ENCODE assay signal across 21 cellular contexts in the genomic region with DNA sequence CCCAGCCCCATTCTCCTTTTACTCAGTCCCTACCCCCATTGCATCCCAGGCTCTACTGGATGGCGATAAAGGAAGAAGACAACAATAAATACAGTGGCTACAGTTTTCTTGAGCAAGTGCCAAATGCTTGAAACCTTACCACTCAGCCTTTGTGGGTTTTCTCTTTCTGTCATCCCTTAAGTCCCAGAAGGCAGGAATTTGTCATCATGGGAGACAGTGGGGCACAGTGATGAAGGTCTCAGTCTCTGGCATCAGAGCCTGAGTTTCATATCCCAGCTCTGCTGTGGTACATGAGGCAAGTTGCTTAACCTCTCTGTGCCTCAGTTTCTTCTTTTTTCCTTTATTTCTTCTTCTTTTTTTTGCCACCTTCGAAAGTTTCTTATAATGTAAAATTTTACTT. TPM values are rescaled to one million over a fixed set of nuclear protein-coding genes. Genes with fewer than 3 reads are reported as not detected.
A peak's percentile ranks its signal among the peaks of the same experiment; 100 is the strongest.
DNase-seq lines count a peak whose midpoint lies in the region; ATAC-seq, FAIRE-seq and TF ChIP-seq lines count a peak whose summit lies in the region.
"Had no signal": no experiment of that assay in that cellular context is flagged by ENCODE, and none has a peak within 500 bp of the region (broad histone marks: within the 10 kb centered on the region; RNA-seq: fewer than 3 reads in every experiment).

No MANE protein-coding gene starts in this region.

- H3K36me3 Mint-ChIP-seq in activated CD4-positive, alpha-beta T cell treated with anti-CD3 and anti-CD28 coated beads for 36 hours (ENCODE audit: low read depth), result no peaks in the 10 kb centered on the region
- no peaks in the 10 kb centered on the region for H3K36me3 Mint-ChIP-seq in HFFc6 (ENCODE audit: low read depth)

- POLR2A ChIA-PET in activated CD4-positive, alpha-beta T cell treated with anti-CD3 and anti-CD28 coated beads for 36 hours (lab: Charles Lee), result no interaction called here

- H3K4me1 ChIP-seq in smooth muscle cell (ENCODE audit: low read depth) (peaks cover 6% of the 10 kb centered on the region), esophagus squamous epithelium (peaks cover 0 to 16% (median 5%) of the 10 kb centered on the region in 3 donors)
- H3K4me1 ChIP-seq: A549 had no signal

- H3K9me3 ChIP-seq in smooth muscle cell (replicated peaks; ENCODE audit: low read depth) (no peaks in the 10 kb centered on the region), esophagus squamous epithelium (no peaks in the 10 kb centered on the region)
- H3K9me3 ChIP-seq: A549, MG63 had no signal

- no peak overlapping the region for H3K4me3 Mint-ChIP-seq in activated CD4-positive, alpha-beta T cell treated with anti-CD3 and anti-CD28 coated beads for 36 hours
- H3K4me3 Mint-ChIP-seq in HFFc6, result no peak overlapping the region; the same call in 1 of the 2 replicates

- peaks cover 35% of the 10 kb centered on the region for H3K27me3 Mint-ChIP-seq in activated CD4-positive, alpha-beta T cell treated with anti-CD3 and anti-CD28 coated beads for 36 hours
- peaks cover 17% of the 10 kb centered on the region for H3K27me3 Mint-ChIP-seq in HFFc6 (ENCODE audit: insufficient read depth)

- DNase-seq in activated CD4-positive, alpha-beta T cell treated with anti-CD3 and anti-CD28 coated beads for 36 hours, result no peak
- DNase-seq in activated CD4-positive, alpha-beta T cell treated with anti-CD3 and anti-CD28 coated beads for 48 hours, result no peak
- DNase-seq in HFFc6 (peak; percentile 11), bronchial epithelial cell (ENCODE audit: low read depth) (no peak), smooth muscle cell (lab: John Stamatoyannopoulos, UW; ENCODE audit: unreplicated experiment) (no peak), esophagus squamous epithelium (lab: John Stamatoyannopoulos, UW) (no peak), hippocampal formation (lab: John Stamatoyannopoulos, UW) (no peak), AG08396 (ENCODE audit: low spot score) (no peak)
- DNase-seq: NCI-H1092, NCI-H146, NCI-H2029 treated with DMSO at 0.1 percent for 48 hours, NCI-H2227 treated with DMSO at 0.1 percent for 48 hours, NCI-H524 treated with DMSO at 0.1 percent for 48 hours, SIG-M5 had no signal

- H3K27ac Mint-ChIP-seq in activated CD4-positive, alpha-beta T cell treated with anti-CD3 and anti-CD28 coated beads for 36 hours, result no peak overlapping the region
- H3K27ac Mint-ChIP-seq in HFFc6, result no peak overlapping the region

- H2AFZ ChIP-seq in smooth muscle cell (ENCODE audit: low read depth), result no peak overlapping the region

- no peaks in the 10 kb centered on the region for H3K79me2 ChIP-seq in smooth muscle cell (ENCODE audit: low read depth)

- H3K27ac ChIP-seq in smooth muscle cell (ENCODE audit: low read depth) (peak overlapping the region; percentile 81), esophagus squamous epithelium (no peak overlapping the region)
- H3K27ac ChIP-seq: A549, HL-60, RWPE1 had no signal

- H3K4me2 ChIP-seq in smooth muscle cell, result no peak overlapping the region
- H3K4me2 ChIP-seq: A549 had no signal

- H3K27me3 ChIP-seq in bronchial epithelial cell (ENCODE audit: control insufficient read depth, insufficient read depth, low read length), result peaks cover 6% of the 10 kb centered on the region
- H3K27me3 ChIP-seq in smooth muscle cell (ENCODE audit: low read depth), result peaks cover 29% of the 10 kb centered on the region
- H3K27me3 ChIP-seq in esophagus squamous epithelium, result peaks cover under 1 to 99% (median 5%) of the 10 kb centered on the region in 4 donors

- H3K4me3 ChIP-seq in bronchial epithelial cell (ENCODE audit: low read depth, low read length), result no peak overlapping the region
- H3K4me3 ChIP-seq in smooth muscle cell, result no peak overlapping the region
- no peak overlapping the region for H3K4me3 ChIP-seq in esophagus squamous epithelium
- H3K4me3 ChIP-seq: A549, MG63 had no signal

- no peaks in the 10 kb centered on the region for H4K20me1 ChIP-seq in smooth muscle cell (ENCODE audit: low read depth)

- no peaks in the 10 kb centered on the region for H3K36me3 ChIP-seq in bronchial epithelial cell (ENCODE audit: control insufficient read depth, insufficient read depth, low read length)
- H3K36me3 ChIP-seq in smooth muscle cell (ENCODE audit: low read depth), result no peaks in the 10 kb centered on the region
- no peaks in the 10 kb centered on the region for H3K36me3 ChIP-seq in esophagus squamous epithelium
- H3K36me3 ChIP-seq: MG63 had no signal

- no peak for TF ChIP-seq POLR2A in esophagus squamous epithelium (IDR thresholded peaks at IDR 0.05)

- intact Hi-C loops in activated CD4-positive, alpha-beta T cell treated with anti-CD3 and anti-CD28 coated beads for 36 hours (cut with DNase I, micrococcal nuclease), result no loop called here
- intact Hi-C loops in esophagus squamous epithelium (cut with DNase I), result no loop called here

- TF ChIP-seq CTCF in HFFc6 (IDR thresholded peaks at IDR 0.05), result no peak
- no peak for TF ChIP-seq CTCF in bronchial epithelial cell (IDR thresholded peaks at IDR 0.05; ENCODE audit: insufficient read depth, low read length, severe bottlenecking)
- no peak for TF ChIP-seq CTCF in smooth muscle cell (IDR thresholded peaks at IDR 0.05; ENCODE audit: borderline replicate concordance, insufficient read depth, poor library complexity, severe bottlenecking)
- TF ChIP-seq CTCF in esophagus squamous epithelium (IDR thresholded peaks at IDR 0.05), result no peak

- peak; percentile 77 for ATAC-seq in activated CD4-positive, alpha-beta T cell treated with anti-CD3 and anti-CD28 coated beads for 36 hours

- H3K9ac ChIP-seq in smooth muscle cell (ENCODE audit: low read depth), result no peak overlapping the region

- CTCF ChIA-PET in activated CD4-positive, alpha-beta T cell treated with anti-CD3 and anti-CD28 coated beads for 36 hours (lab: Charles Lee), result no interaction called here

- peaks cover 2% of the 10 kb centered on the region for H3K4me1 Mint-ChIP-seq in activated CD4-positive, alpha-beta T cell treated with anti-CD3 and anti-CD28 coated beads for 36 hours
- peaks cover 6% of the 10 kb centered on the region; the same call in 1 of the 2 replicates for H3K4me1 Mint-ChIP-seq in HFFc6 (ENCODE audit: low read depth)

- WGBS in smooth muscle cell (ENCODE audit: low lambda C conversion rate), result 66% methylated on average over 2 of the region's 2 CpGs
- WGBS in esophagus squamous epithelium, 2 donors, result 54 to 66% methylated on average over 2 of the region's 2 CpGs

- no peaks in the 10 kb centered on the region for H3F3A ChIP-seq in smooth muscle cell (ENCODE audit: low read depth)

- no peaks in the 10 kb centered on the region for H3K9me3 Mint-ChIP-seq in activated CD4-positive, alpha-beta T cell treated with anti-CD3 and anti-CD28 coated beads for 36 hours (ENCODE audit: low read depth)
- no peaks in the 10 kb centered on the region for H3K9me3 Mint-ChIP-seq in HFFc6

- FAIRE-seq in bronchial epithelial cell (lab: Jason Lieb, UNC), result peak; percentile 13
- FAIRE-seq: A549, D721Med, H54 had no signal

RNA-seq across cellular contexts. Expression of a gene that starts 5.1 kb away (rescaled TPM):
- not detected for total RNA-seq in activated CD4-positive, alpha-beta T cell treated with anti-CD3 and anti-CD28 coated beads for 36 hours
- total RNA-seq in HFFc6 (2021; fragmentation: NEBNext Ultra II Directional; extraction: Animal tissue kit (Norgen Biotek cat#: 25700)), result 1 to 10 TPM in 3 of 6 experiments, under 1 TPM in 3; 0.67 to 6.1 (median 0.98) TPM
- not detected in 2 replicates for total RNA-seq in bronchial epithelial cell
- total RNA-seq in smooth muscle cell, result 196 and 236 TPM in 2 replicates
- 627 and 901 TPM in 2 replicates for polyA plus RNA-seq in smooth muscle cell
- 1 to 10 TPM in 3 of 4 donors, not detected in 1; 1.3 to 8.0 (median 5.3) TPM for total RNA-seq in esophagus squamous epithelium
- total RNA-seq: HT1080 had no signal
- polyA plus RNA-seq: A549 had no signal

RNA-seq across cellular contexts. Expression of a gene that starts 35.5 kb away (rescaled TPM):
- 10 to 100 TPM; 72.4 to 74.0 TPM for total RNA-seq in activated CD4-positive, alpha-beta T cell treated with anti-CD3 and anti-CD28 coated beads for 36 hours
- 10 to 100 TPM; 46.3 to 54.7 (median 51.4) TPM for total RNA-seq in HFFc6 (2021; fragmentation: NEBNext Ultra II Directional; extraction: Animal tissue kit (Norgen Biotek cat#: 25700))
- total RNA-seq in bronchial epithelial cell, result 80.9 and 82.9 TPM in 2 replicates
- 16.2 and 37.8 TPM in 2 replicates for total RNA-seq in smooth muscle cell
- polyA plus RNA-seq in smooth muscle cell, result 25.4 and 30.3 TPM in 2 replicates
- total RNA-seq in esophagus squamous epithelium, result 10 to 100 TPM; 31.6 to 69.7 (median 55.6) TPM

Comparison
In these comparisons a context has a peak if more than half of its experiments do, and no peak if none do; other contexts are left out.
1. RNA of a gene that starts 5.1 kb away (total RNA-seq): 196 to 236 TPM in smooth muscle cell; 1.3 to 8.0 TPM in esophagus squamous epithelium, 0.67 to 6.1 TPM in HFFc6, not detected in activated CD4-positive, alpha-beta T cell treated with anti-CD3 and anti-CD28 coated beads for 36 hours and not detected in bronchial epithelial cell; every median in the first group is over 10 times any median in the second.